In genomic region chr4:7034262-7035081, GRCh38 we compare ENCODE assay signal across 9 cellular contexts. TPM values are rescaled to one million over a fixed set of nuclear protein-coding genes. Genes with fewer than 3 reads are reported as not detected.
DNase-seq lines count a peak whose midpoint lies in the region; ATAC-seq and TF ChIP-seq lines count a peak whose summit lies in the region.
"Had no signal": no experiment of that assay in that cellular context is flagged by ENCODE, and none has a peak within 500 bp of the region (broad histone marks: within the 10 kb centered on the region; RNA-seq: fewer than 3 reads in every experiment).

No MANE protein-coding gene starts in this region.

- H3K27ac ChIP-seq in SJSA1, result no peak overlapping the region; the same call in 1 of the 2 replicates
- H3K27ac ChIP-seq in upper lobe of left lung, result no peak overlapping the region

- no peaks in the 10 kb centered on the region for H3K27me3 ChIP-seq in SJSA1 (replicated peaks)
- no peaks in the 10 kb centered on the region for H3K27me3 ChIP-seq in upper lobe of left lung

- no peak for TF ChIP-seq EP300 in upper lobe of left lung (IDR thresholded peaks at IDR 0.05)

- intact Hi-C loops in Right ventricle myocardium superior (cut with DNase I), result no loop called here
- intact Hi-C loops in cardiac septum (cut with DNase I), result no loop called here

- peak in 1 of 6 experiments; percentile 24 for TF ChIP-seq CTCF in upper lobe of left lung (IDR thresholded peaks at IDR 0.05)

- 60 to 67% methylated on average over 14 to 20 of the region's 20 CpGs for WGBS in upper lobe of left lung, 2 donors

- H3K9me3 ChIP-seq in SJSA1 (replicated peaks) (no peaks in the 10 kb centered on the region), upper lobe of left lung (no peaks in the 10 kb centered on the region)

- peaks cover 7% of the 10 kb centered on the region; the same call in 1 of the 2 replicates for H3K36me3 ChIP-seq in SJSA1
- H3K36me3 ChIP-seq in upper lobe of left lung, result peaks cover 22 to 34% (median 29%) of the 10 kb centered on the region in 4 donors

- H3K4me3 ChIP-seq in SJSA1, result no peak overlapping the region
- H3K4me3 ChIP-seq in upper lobe of left lung, result no peak overlapping the region

- DNase-seq in Right ventricle myocardium superior (no peak), cardiac septum (ENCODE audit: low spot score) (no peak), SJSA1 (ENCODE audit: low read depth in 1 of 2, low spot score in 2 of 2) (peak; percentile 9 to 44), iPS-NIHi7 (ENCODE audit: extremely low spot score) (peak; percentile 54), upper lobe of left lung (peak in 1 of 2 donors; percentile 76), NCI-H526 treated with DMSO at 0.1 percent for 48 hours (lab: John Stamatoyannopoulos, UW) (no peak)
- no peak for DNase-seq in activated naive CD4-positive, alpha-beta T cell treated with anti-CD3 and anti-CD28 coated beads, Interleukin-2, amount 50 U/mL, for 16 hours
- DNase-seq: dermis blood vessel endothelial cell had no signal

- ATAC-seq in Right ventricle myocardium superior (ENCODE audit: poor library complexity), result peak; percentile 28
- ATAC-seq in upper lobe of left lung (ENCODE audit: low FRiP score in 2 of 2), result peak; percentile 51 to 92
- no peak for ATAC-seq in HG02852 (IDR thresholded peaks at IDR 0.05; ENCODE audit: unreplicated experiment)

- peaks cover 13% of the 10 kb centered on the region for H3K4me1 ChIP-seq in SJSA1 (replicated peaks)
- H3K4me1 ChIP-seq in upper lobe of left lung, result peaks cover 0 to 10% (median 4%) of the 10 kb centered on the region in 4 donors

- no peak for TF ChIP-seq POLR2A in upper lobe of left lung (IDR thresholded peaks at IDR 0.05)

RNA-seq across cellular contexts. Expression of gene TADA2B, which starts 8.7 kb away (rescaled TPM):
- 35.5 TPM for total RNA-seq in Right ventricle myocardium superior
- total RNA-seq in cardiac septum, result 25.6 TPM
- total RNA-seq in SJSA1 (2014; rRNA removed; shearing (Covaris generic)), result 2.8 and 7.7 TPM in 2 replicates
- 10 to 100 TPM; 20.8 to 29.0 (median 26.2) TPM for total RNA-seq in upper lobe of left lung

RNA-seq across cellular contexts. Expression of gene GRPEL1, which starts 33.4 kb away (rescaled TPM):
- 60.2 TPM for total RNA-seq in Right ventricle myocardium superior
- total RNA-seq in cardiac septum, result 43.5 TPM
- total RNA-seq in SJSA1 (2014; rRNA removed; shearing (Covaris generic)), result 21.1 and 24.5 TPM in 2 replicates
- total RNA-seq in upper lobe of left lung, result 10 to 100 TPM in 5 of 6 donors, 1 to 10 TPM in 1; 9.4 to 29.0 (median 24.2) TPM

Comparison
In these comparisons a context has a peak if more than half of its experiments do, and no peak if none do; other contexts are left out.
1. DNase-seq: peak in SJSA1 (2 of 2) and iPS-NIHi7 (single experiment); none in Right ventricle myocardium superior (single experiment), cardiac septum (single experiment), activated naive CD4-positive, alpha-beta T cell treated with anti-CD3 and anti-CD28 coated beads, Interleukin-2, amount 50 U/mL, for 16 hours (single experiment) and NCI-H526 treated with DMSO at 0.1 percent for 48 hours (single experiment).